Comparison of ENCODE assay signal across 10 cellular contexts in the genomic region with DNA sequence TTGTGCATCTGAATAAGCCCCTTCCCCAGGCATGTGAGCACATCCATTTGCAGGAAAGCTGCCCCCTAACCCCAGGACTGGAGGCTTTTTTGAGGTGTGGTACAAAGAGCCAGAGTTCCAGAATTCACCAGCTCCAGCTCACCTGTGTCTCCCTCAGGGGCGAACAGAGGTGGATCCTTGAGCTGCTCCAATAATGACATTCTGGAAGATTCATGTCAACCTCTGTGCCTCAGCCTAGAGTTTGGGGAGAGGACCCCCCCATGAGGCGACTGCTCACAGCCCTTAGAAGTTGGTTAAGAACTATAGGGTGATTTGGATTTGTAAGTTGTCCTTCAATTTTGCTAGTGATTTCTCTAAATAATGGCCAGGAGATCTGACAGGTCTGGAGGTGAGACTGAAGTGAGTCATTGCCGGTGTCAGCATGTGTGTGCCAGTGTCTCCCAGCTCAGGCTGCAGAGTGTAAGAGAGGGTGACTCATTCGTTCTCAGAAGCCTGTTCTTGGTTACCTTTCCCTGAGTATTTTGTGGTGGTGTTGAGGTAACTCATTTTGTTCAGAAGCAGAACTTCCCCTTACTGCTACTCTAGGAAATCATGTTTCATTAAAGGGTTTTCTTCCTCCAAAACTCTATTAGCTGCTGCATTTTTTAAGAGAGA.
DNase-seq lines count a peak whose midpoint lies in the region; ATAC-seq lines count a peak whose summit lies in the region.
"Had no signal": no experiment of that assay in that cellular context is flagged by ENCODE, and none has a peak within 500 bp of the region (broad histone marks: within the 10 kb centered on the region; RNA-seq: fewer than 3 reads in every experiment).

No MANE protein-coding gene starts in this region.

- no peaks in the 10 kb centered on the region for H3K36me3 ChIP-seq in naive thymus-derived CD4-positive, alpha-beta T cell (ENCODE audit: control insufficient read depth in 2 of 3, insufficient read depth in 3 of 3, low read length in 3 of 3)
- H3K36me3 ChIP-seq: upper lobe of left lung had no signal

- H3K4me1 ChIP-seq in naive thymus-derived CD4-positive, alpha-beta T cell (ENCODE audit: control insufficient read depth in 2 of 2, insufficient read depth in 2 of 2, low read length in 2 of 2) = no peaks in the 10 kb centered on the region
- H3K4me1 ChIP-seq: upper lobe of left lung had no signal

- no peaks in the 10 kb centered on the region for H3K4me1 Mint-ChIP-seq in activated T-helper 17 cell treated with anti-CD3 and anti-CD28 coated beads, Interleukin-2, amount 50 U/mL, for 72 hours
- peaks cover 0 to 16% (median 0%) of the 10 kb centered on the region in 7 donors for H3K4me1 Mint-ChIP-seq in naive thymus-derived CD4-positive, alpha-beta T cell

- H3K27me3 ChIP-seq in naive thymus-derived CD4-positive, alpha-beta T cell (ENCODE audit: control insufficient read depth in 2 of 2, insufficient read depth in 2 of 2, low read length in 2 of 2) = no peaks in the 10 kb centered on the region
- H3K27me3 ChIP-seq: upper lobe of left lung had no signal

- H3K27ac Mint-ChIP-seq in activated T-helper 17 cell treated with anti-CD3 and anti-CD28 coated beads, Interleukin-2, amount 50 U/mL, for 72 hours = no peak overlapping the region
- peak overlapping the region in 2 of 9 donors; percentile 1 to 47 for H3K27ac Mint-ChIP-seq in naive thymus-derived CD4-positive, alpha-beta T cell

- intact Hi-C loops in naive thymus-derived CD4-positive, alpha-beta T cell (cut with micrococcal nuclease) = no loop called here

- no peak overlapping the region for H3K27ac ChIP-seq in naive thymus-derived CD4-positive, alpha-beta T cell (ENCODE audit: low read depth, low read length)
- H3K27ac ChIP-seq: HL-60, upper lobe of left lung had no signal

- H3K4me3 Mint-ChIP-seq in activated T-helper 17 cell treated with anti-CD3 and anti-CD28 coated beads, Interleukin-2, amount 50 U/mL, for 72 hours = no peak overlapping the region
- H3K4me3 Mint-ChIP-seq in naive thymus-derived CD4-positive, alpha-beta T cell = peak overlapping the region in 1 of 10 donors; percentile 16

- H3K4me3 ChIP-seq in naive thymus-derived CD4-positive, alpha-beta T cell (ENCODE audit: low read length) = no peak overlapping the region
- H3K4me3 ChIP-seq: upper lobe of left lung had no signal

- H3K9me3 ChIP-seq in naive thymus-derived CD4-positive, alpha-beta T cell (ENCODE audit: control insufficient read depth in 2 of 3, low read length in 3 of 3) = no peaks in the 10 kb centered on the region
- H3K9me3 ChIP-seq: upper lobe of left lung had no signal

- CTCF ChIA-PET in naive thymus-derived CD4-positive, alpha-beta T cell (lab: Charles Lee) = no interaction called here

- POLR2A ChIA-PET in naive thymus-derived CD4-positive, alpha-beta T cell (lab: Charles Lee) = no interaction called here

- H3K27me3 Mint-ChIP-seq in activated T-helper 17 cell treated with anti-CD3 and anti-CD28 coated beads, Interleukin-2, amount 50 U/mL, for 72 hours = peaks cover 26% of the 10 kb centered on the region
- peaks cover 9 to 38% (median 23%) of the 10 kb centered on the region in 5 donors for H3K27me3 Mint-ChIP-seq in naive thymus-derived CD4-positive, alpha-beta T cell

- no peaks in the 10 kb centered on the region for H3K9me3 Mint-ChIP-seq in activated T-helper 17 cell treated with anti-CD3 and anti-CD28 coated beads, Interleukin-2, amount 50 U/mL, for 72 hours
- no peaks in the 10 kb centered on the region for H3K9me3 Mint-ChIP-seq in naive thymus-derived CD4-positive, alpha-beta T cell

- no peaks in the 10 kb centered on the region for H3K36me3 Mint-ChIP-seq in activated T-helper 17 cell treated with anti-CD3 and anti-CD28 coated beads, Interleukin-2, amount 50 U/mL, for 72 hours (ENCODE audit: low read depth)
- H3K36me3 Mint-ChIP-seq in naive thymus-derived CD4-positive, alpha-beta T cell = no peaks in the 10 kb centered on the region

- DNase-seq in ELR (ENCODE audit: low read depth) (peak; percentile 86), HS-5 (ENCODE audit: low read depth) (peak; percentile 39), UCSD-AML1 (lab: John Stamatoyannopoulos, UW; ENCODE audit: unreplicated experiment) (no peak), SHP77 (lab: John Stamatoyannopoulos, UW) (no peak), NCI-H82 treated with DMSO at 0.1 percent for 48 hours (lab: John Stamatoyannopoulos, UW; ENCODE audit: unreplicated experiment) (no peak)
- peak in 1 of 9 donors; percentile 39 for DNase-seq in naive thymus-derived CD4-positive, alpha-beta T cell

- ATAC-seq in GM21529 (IDR thresholded peaks at IDR 0.05; ENCODE audit: unreplicated experiment) = peak; percentile 98
- peak; percentile 100 for ATAC-seq in activated T-helper 17 cell treated with anti-CD3 and anti-CD28 coated beads, Interleukin-2, amount 50 U/mL, for 72 hours (replicated peaks)
- ATAC-seq in naive thymus-derived CD4-positive, alpha-beta T cell = peak; percentile 24

Comparison
In these comparisons a context has a peak if more than half of its experiments do, and no peak if none do; other contexts are left out.
1. DNase-seq: peak in ELR (single experiment) and HS-5 (single experiment); none in UCSD-AML1 (single experiment), SHP77 (0 of 2) and NCI-H82 treated with DMSO at 0.1 percent for 48 hours (single experiment).
2. ATAC-seq: peak in every context shown above with its lines; median percentile 100 in activated T-helper 17 cell treated with anti-CD3 and anti-CD28 coated beads, Interleukin-2, amount 50 U/mL, for 72 hours; 98 in GM21529; 24 in naive thymus-derived CD4-positive, alpha-beta T cell.